8 cellular contexts compared by ENCODE assay signal in the genomic region with DNA sequence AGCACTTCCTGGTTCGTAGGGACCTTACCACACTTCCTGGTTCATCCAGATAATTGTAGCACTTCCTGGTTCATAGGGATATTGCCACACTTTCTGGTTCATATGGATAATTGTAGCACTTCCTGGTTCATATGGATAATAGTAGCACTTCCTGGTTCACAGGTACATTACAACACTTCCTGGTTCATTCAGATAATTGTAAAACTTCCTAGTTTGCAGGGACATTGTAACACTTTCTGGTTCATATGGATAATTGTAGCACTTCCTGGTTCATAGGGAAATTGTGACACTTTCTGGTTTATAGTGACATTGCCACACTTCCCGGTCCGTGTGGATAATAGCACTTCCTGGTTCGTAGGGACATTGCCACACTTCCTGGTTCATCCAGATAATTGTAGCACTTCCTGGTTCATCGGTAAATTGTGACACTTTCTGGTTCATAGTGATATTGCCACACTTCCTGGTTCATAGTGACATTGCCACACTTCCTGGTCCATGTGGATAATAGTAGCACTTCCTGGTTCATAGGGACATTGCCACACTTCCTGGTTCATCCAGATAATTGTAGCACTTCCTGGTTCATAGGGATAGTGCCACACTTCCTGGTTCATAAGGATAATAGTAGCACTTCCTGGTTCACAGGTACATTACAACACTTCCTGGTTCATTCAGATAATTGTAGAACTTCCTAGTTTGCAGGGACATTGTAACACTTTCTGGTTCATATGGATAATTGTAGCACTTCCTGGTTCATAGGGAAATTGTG.
A peak's percentile ranks its signal among the peaks of the same experiment; 100 is the strongest.
DNase-seq lines count a peak whose midpoint lies in the region; TF ChIP-seq lines count a peak whose summit lies in the region.
"Not testable (repeated sequence)": the region's sequence is repeated elsewhere in the genome, so short reads cannot be mapped to it uniquely, and the experiment has no call there.

No MANE protein-coding gene starts in this region.

- peak overlapping the region; percentile 62 for H3K27ac ChIP-seq in HL-60 (replicated peaks)
- peak overlapping the region; percentile 48 for H3K27ac ChIP-seq in duodenal mucosa (ENCODE audit: low read depth, low read length)
- H3K27ac ChIP-seq in mucosa of rectum (ENCODE audit: low read depth in 2 of 2, low read length in 2 of 2), result peak overlapping the region; percentile 75 to 87

- DNase-seq in Ammon's horn (ENCODE audit: low spot score) (peak; percentile 63), HL-60 (ENCODE audit: low read depth in 1 of 2, low spot score in 1 of 2) (peak in 1 of 2 experiments; percentile 50), RKO (ENCODE audit: low spot score) (peak; percentile 97), activated gamma-delta T cell treated with Interleukin-2 at 50 U/mL for 16 hours (peak; percentile 44)
- DNase-seq in activated CD4-positive, alpha-beta T cell treated with anti-CD3 and anti-CD28 coated beads, Interleukin-2, amount 10 ng/mL, durations not matched to agents 24 days and 14 days, result peak; percentile 70
- DNase-seq in stimulated activated CD4-positive, alpha-beta T cell treated with anti-CD3 and anti-CD28 coated beads, Interleukin-2, amount 100 ng/mL, for 24 hours, result peak; percentile 23 to 63

- H3K27me3 ChIP-seq in HL-60 (ENCODE audit: insufficient read depth, poor library complexity, severe bottlenecking); duodenal mucosa (ENCODE audit: control insufficient read depth in 1 of 2, insufficient read depth in 2 of 2, low read length in 2 of 2); mucosa of rectum (ENCODE audit: control insufficient read depth in 2 of 2, insufficient read depth in 2 of 2, low read length in 2 of 2): not testable (repeated sequence)

- H3K4me3 Mint-ChIP-seq in activated CD4-positive, alpha-beta T cell treated with anti-CD3 and anti-CD28 coated beads, Interleukin-2, amount 10 ng/mL, durations not matched to agents 24 days and 14 days, result peak overlapping the region; percentile 1

- intact Hi-C loops in activated CD4-positive, alpha-beta T cell treated with anti-CD3 and anti-CD28 coated beads, Interleukin-2, amount 10 ng/mL, durations not matched to agents 24 days and 14 days (cut with micrococcal nuclease), result not testable (repeated sequence)

- not testable (repeated sequence) for TF ChIP-seq CTCF in HL-60 (IDR thresholded peaks at IDR 0.05; ENCODE audit: insufficient read depth, low read length)

- peaks cover 70% of the 10 kb centered on the region for H3K36me3 Mint-ChIP-seq in activated CD4-positive, alpha-beta T cell treated with anti-CD3 and anti-CD28 coated beads, Interleukin-2, amount 10 ng/mL, durations not matched to agents 24 days and 14 days (ENCODE audit: low read depth)

- peaks cover 30 to 39% of the 10 kb centered on the region in 2 donors for H3K36me3 ChIP-seq in duodenal mucosa (ENCODE audit: control insufficient read depth in 1 of 2, insufficient read depth in 2 of 2, low read length in 2 of 2)
- peaks cover 4 to 23% of the 10 kb centered on the region in 2 donors for H3K36me3 ChIP-seq in mucosa of rectum (ENCODE audit: control insufficient read depth in 2 of 2, insufficient read depth in 2 of 2, low read length in 2 of 2)

- not testable (repeated sequence) for H3K4me1 ChIP-seq in duodenal mucosa (ENCODE audit: control insufficient read depth in 1 of 2, insufficient read depth in 2 of 2, low read length in 2 of 2); mucosa of rectum (ENCODE audit: control insufficient read depth in 2 of 2, insufficient read depth in 2 of 2, low read length in 2 of 2)

- H3K27me3 Mint-ChIP-seq in activated CD4-positive, alpha-beta T cell treated with anti-CD3 and anti-CD28 coated beads, Interleukin-2, amount 10 ng/mL, durations not matched to agents 24 days and 14 days, result not testable (repeated sequence)

- not testable (repeated sequence) for H3K9ac ChIP-seq in duodenal mucosa (ENCODE audit: low read depth in 1 of 2, low read length in 2 of 2); mucosa of rectum (ENCODE audit: low read depth in 1 of 2, low read length in 2 of 2)

- not testable (repeated sequence) for H3K4me3 ChIP-seq in HL-60 (replicated peaks; ENCODE audit: insufficient read depth, low read length); duodenal mucosa (ENCODE audit: low read depth in 1 of 2, low read length in 2 of 2); mucosa of rectum (ENCODE audit: low read length in 2 of 2)

- H3K9me3 ChIP-seq in duodenal mucosa (ENCODE audit: control insufficient read depth in 1 of 2, low read length in 2 of 2) (peaks cover 18 to 41% of the 10 kb centered on the region in 2 donors), mucosa of rectum (ENCODE audit: control insufficient read depth in 2 of 2, low read length in 2 of 2) (peaks cover 18 to 31% of the 10 kb centered on the region in 2 donors)

- peaks cover 44% of the 10 kb centered on the region for H3K9me3 Mint-ChIP-seq in activated CD4-positive, alpha-beta T cell treated with anti-CD3 and anti-CD28 coated beads, Interleukin-2, amount 10 ng/mL, durations not matched to agents 24 days and 14 days

- peaks cover 32% of the 10 kb centered on the region for H3K4me1 Mint-ChIP-seq in activated CD4-positive, alpha-beta T cell treated with anti-CD3 and anti-CD28 coated beads, Interleukin-2, amount 10 ng/mL, durations not matched to agents 24 days and 14 days

- peak overlapping the region; percentile 80 for H3K27ac Mint-ChIP-seq in activated CD4-positive, alpha-beta T cell treated with anti-CD3 and anti-CD28 coated beads, Interleukin-2, amount 10 ng/mL, durations not matched to agents 24 days and 14 days
